Comparison of ENCODE assay signal across 5 cellular contexts in genomic region chr1:39516841-39517240, GRCh38. TPM values are rescaled to one million over a fixed set of nuclear protein-coding genes. Genes with fewer than 3 reads are reported as not detected.
"Had no signal": no experiment of that assay in that cellular context is flagged by ENCODE, and none has a peak within 500 bp of the region (broad histone marks: within the 10 kb centered on the region; RNA-seq: fewer than 3 reads in every experiment).

No MANE protein-coding gene starts in this region.

RNA-seq across cellular contexts. Expression of gene BMP8A, which starts 25.4 kb away (rescaled TPM):
- total RNA-seq: activated CD4-positive, alpha-beta memory T cell treated with anti-CD3 and anti-CD28 coated beads, Interleukin-2, amount 10 ng/mL, durations not matched to agents 7 days and 5 days; activated CD4-positive, alpha-beta T cell treated with anti-CD3 and anti-CD28 coated beads, Interleukin-2, amount 10 ng/mL, durations not matched to agents 7 days and 5 days; epithelial cell of proximal tubule; esophagus mucosa; T-helper 2 cell treated with Interferon-gamma antibody and Interleukin-4, amounts not matched to agents 100 ng/mL and 5 ng/mL, for 36 hours had no signal
